In the genomic region with DNA sequence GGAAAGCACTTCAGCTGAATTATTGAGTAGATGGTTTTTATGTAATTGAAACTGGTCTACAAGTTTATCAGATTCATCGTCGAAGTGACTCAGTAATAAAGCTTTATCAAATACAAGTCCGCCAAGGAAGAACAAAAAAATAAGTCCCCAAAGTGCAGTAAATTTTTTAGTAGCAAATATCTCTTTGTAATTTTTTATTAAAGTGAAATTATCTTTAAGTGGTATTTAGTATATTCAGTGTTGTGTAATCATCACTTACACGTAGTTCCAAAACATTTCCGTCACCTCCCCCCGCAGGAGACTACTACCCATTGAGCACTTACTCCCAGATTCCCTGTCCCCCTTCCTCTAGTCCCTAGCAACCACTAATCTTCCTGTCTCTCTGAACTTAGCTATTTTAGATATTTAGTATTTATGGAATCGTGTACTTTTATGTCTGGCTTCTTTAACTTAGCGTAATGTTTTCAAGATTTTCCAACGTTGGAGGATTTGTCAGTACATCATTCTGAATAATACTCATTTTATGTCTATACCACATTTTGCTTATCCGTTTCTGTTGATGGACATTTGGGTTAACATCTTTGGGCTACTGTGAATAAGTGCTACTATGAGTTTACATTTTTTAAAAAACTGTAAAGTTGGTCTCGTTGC, we compare ENCODE assay signal across 8 cellular contexts. TPM values are rescaled to one million over a fixed set of nuclear protein-coding genes. Genes with fewer than 3 reads are reported as not detected.
A peak's percentile ranks its signal among the peaks of the same experiment; 100 is the strongest.
DNase-seq lines count a peak whose midpoint lies in the region; ATAC-seq, FAIRE-seq and TF ChIP-seq lines count a peak whose summit lies in the region.

No MANE protein-coding gene starts in this region.

- H3K27me3 Mint-ChIP-seq in activated CD4-positive, alpha-beta T cell treated with anti-CD3 and anti-CD28 coated beads, Interleukin-2, amount 10 ng/mL, durations not matched to agents 7 days and 5 days = no peaks in the 10 kb centered on the region
- H3K27me3 Mint-ChIP-seq in stimulated activated memory B cell treated with anti-CD40 and anti-IgM and Interleukin-4, amounts not matched to agents 10 μg/mL and 1 μg/mL and 100 μg/mL, for 72 hours = no peaks in the 10 kb centered on the region

- H3K4me1 Mint-ChIP-seq in activated CD4-positive, alpha-beta T cell treated with anti-CD3 and anti-CD28 coated beads, Interleukin-2, amount 10 ng/mL, durations not matched to agents 7 days and 5 days = peaks cover 49% of the 10 kb centered on the region
- H3K4me1 Mint-ChIP-seq in stimulated activated memory B cell treated with anti-CD40 and anti-IgM and Interleukin-4, amounts not matched to agents 10 μg/mL and 1 μg/mL and 100 μg/mL, for 72 hours = peaks cover 48% of the 10 kb centered on the region

- peaks cover 60% of the 10 kb centered on the region for H3K36me3 Mint-ChIP-seq in activated CD4-positive, alpha-beta T cell treated with anti-CD3 and anti-CD28 coated beads, Interleukin-2, amount 10 ng/mL, durations not matched to agents 7 days and 5 days (ENCODE audit: low read depth)
- H3K36me3 Mint-ChIP-seq in stimulated activated memory B cell treated with anti-CD40 and anti-IgM and Interleukin-4, amounts not matched to agents 10 μg/mL and 1 μg/mL and 100 μg/mL, for 72 hours = peaks cover 58% of the 10 kb centered on the region

- WGBS in body of pancreas, 2 donors = 0 to 1% methylated on average over 11 of the region's 11 CpGs

- no peaks in the 10 kb centered on the region for H3K9me3 Mint-ChIP-seq in activated CD4-positive, alpha-beta T cell treated with anti-CD3 and anti-CD28 coated beads, Interleukin-2, amount 10 ng/mL, durations not matched to agents 7 days and 5 days
- H3K9me3 Mint-ChIP-seq in stimulated activated memory B cell treated with anti-CD40 and anti-IgM and Interleukin-4, amounts not matched to agents 10 μg/mL and 1 μg/mL and 100 μg/mL, for 72 hours = no peaks in the 10 kb centered on the region

- TF ChIP-seq POLR2A in body of pancreas (IDR thresholded peaks at IDR 0.05) (peak in 1 of 3 donors; percentile 20), GM18505 (IDR thresholded peaks at IDR 0.05; ENCODE audit: borderline replicate concordance, extremely low read depth, insufficient read depth, insufficient read length) (no peak)

- H3K9me3 ChIP-seq in body of pancreas = no peaks in the 10 kb centered on the region
- no peaks in the 10 kb centered on the region for H3K9me3 ChIP-seq in keratinocyte (ENCODE audit: control insufficient read depth, low read depth, low read length)

- peak overlapping the region; percentile 99 for H3K9ac ChIP-seq in keratinocyte (ENCODE audit: control insufficient read depth, extremely low read depth, insufficient read depth, low read length)

- intact Hi-C loops in body of pancreas (cut with DNase I) = no loop called here

- ATAC-seq in body of pancreas (no peak), GM18505 (IDR thresholded peaks at IDR 0.05; ENCODE audit: unreplicated experiment) (no peak)
- no peak for ATAC-seq in stimulated activated memory B cell treated with anti-CD40 and anti-IgM and Interleukin-4, amounts not matched to agents 10 μg/mL and 1 μg/mL and 100 μg/mL, for 72 hours

- peak overlapping the region; percentile 100 for H3K27ac Mint-ChIP-seq in activated CD4-positive, alpha-beta T cell treated with anti-CD3 and anti-CD28 coated beads, Interleukin-2, amount 10 ng/mL, durations not matched to agents 7 days and 5 days
- H3K27ac Mint-ChIP-seq in stimulated activated memory B cell treated with anti-CD40 and anti-IgM and Interleukin-4, amounts not matched to agents 10 μg/mL and 1 μg/mL and 100 μg/mL, for 72 hours = peak overlapping the region; percentile 96

- H3K4me1 ChIP-seq in body of pancreas (peaks cover 48% of the 10 kb centered on the region), keratinocyte (ENCODE audit: control insufficient read depth, extremely low read depth, insufficient read depth, low read length) (peaks cover 45% of the 10 kb centered on the region)

- peaks cover 64% of the 10 kb centered on the region for H3K79me2 ChIP-seq in keratinocyte (ENCODE audit: control insufficient read depth, insufficient read depth, low read length)

- no peak for FAIRE-seq in keratinocyte (lab: Jason Lieb, UNC)

- dilution Hi-C loops in keratinocyte (cut with MboI; ENCODE audit: extremely low pct_ligation_motif_present, low sequenced_read_pairs) = no loop called here

- TF ChIP-seq CTCF in body of pancreas (IDR thresholded peaks at IDR 0.05) (no peak), keratinocyte (optimal IDR thresholded peaks at IDR 0.05 in 1 of 3, IDR thresholded peaks at IDR 0.05 in 1 of 3, conservative IDR thresholded peaks at IDR 0.05 in 1 of 3; ENCODE audit: extremely low read depth in 1 of 3, insufficient read depth in 2 of 3, low read length in 3 of 3) (no peak)

- no peaks in the 10 kb centered on the region for H3K9me1 ChIP-seq in keratinocyte (ENCODE audit: control insufficient read depth, extremely low read depth, insufficient read depth, low read length)

- H3K4me3 ChIP-seq in body of pancreas (peak overlapping the region; percentile 68 to 75), keratinocyte (ENCODE audit: control insufficient read depth in 2 of 3, extremely low read depth in 1 of 3, insufficient read depth in 2 of 3, low read depth in 1 of 3, low read length in 3 of 3) (peak overlapping the region; percentile 83 to 100 (median 99))

- peak overlapping the region; percentile 29 for H3K4me2 ChIP-seq in keratinocyte (ENCODE audit: control insufficient read depth, extremely low read depth, insufficient read depth, low read depth, low read length)

- H3K27ac ChIP-seq in body of pancreas = peak overlapping the region; percentile 95 to 99 (median 98)
- peak overlapping the region; percentile 99 for H3K27ac ChIP-seq in keratinocyte (ENCODE audit: control insufficient read depth, insufficient read depth, low read length)

- H3K4me3 Mint-ChIP-seq in activated CD4-positive, alpha-beta T cell treated with anti-CD3 and anti-CD28 coated beads, Interleukin-2, amount 10 ng/mL, durations not matched to agents 7 days and 5 days = peak overlapping the region; percentile 98
- peak overlapping the region; percentile 91 for H3K4me3 Mint-ChIP-seq in stimulated activated memory B cell treated with anti-CD40 and anti-IgM and Interleukin-4, amounts not matched to agents 10 μg/mL and 1 μg/mL and 100 μg/mL, for 72 hours

- CTCF ChIA-PET in activated CD4-positive, alpha-beta T cell treated with anti-CD3 and anti-CD28 coated beads, Interleukin-2, amount 10 ng/mL, durations not matched to agents 7 days and 5 days (lab: Charles Lee) = interaction anchor here (0.5 to 1.3 kb wide), 4 partner anchors 13 to 39 kb away, joined by 3 to 6 read pairs (median 4); no protein-coding TSS in a partner anchor

- DNase-seq in activated CD4-positive, alpha-beta T cell treated with anti-CD3 and anti-CD28 coated beads, Interleukin-2, amount 10 ng/mL, durations not matched to agents 7 days and 5 days = peak; percentile 39
- DNase-seq in activated CD4-positive, alpha-beta T cell treated with anti-CD3 and anti-CD28 coated beads, Interleukin-2, amount 50 U/mL, for 1 hour = no peak
- DNase-seq in NCI-H82 treated with DMSO at 0.1 percent for 48 hours (lab: John Stamatoyannopoulos, UW; ENCODE audit: unreplicated experiment) (peak; percentile 27), body of pancreas (peak; percentile 41 to 68 (median 52)), keratinocyte (ENCODE audit: low read depth, low spot score) (no peak), KG1 (lab: John Stamatoyannopoulos, UW) (no peak)

- H2AFZ ChIP-seq in keratinocyte (ENCODE audit: control insufficient read depth, low read length) = no peak overlapping the region

- POLR2A ChIA-PET in activated CD4-positive, alpha-beta T cell treated with anti-CD3 and anti-CD28 coated beads, Interleukin-2, amount 10 ng/mL, durations not matched to agents 7 days and 5 days (lab: Charles Lee) = interaction anchor here (0.6 kb wide), 1 partner anchor 154 kb away, joined by 3 read pairs; no protein-coding TSS in a partner anchor

- peaks cover 8% of the 10 kb centered on the region in 2 donors for H3K36me3 ChIP-seq in body of pancreas (replicated peaks in 1 of 2; ENCODE audit: insufficient read depth in 1 of 2, low read depth in 2 of 2)
- peaks cover 9 to 44% of the 10 kb centered on the region in 2 experiments for H3K36me3 ChIP-seq in keratinocyte (ENCODE audit: control insufficient read depth in 2 of 2, extremely low read depth in 1 of 2, insufficient read depth in 2 of 2, low read length in 2 of 2)

- no peaks in the 10 kb centered on the region for H3K27me3 ChIP-seq in body of pancreas
- H3K27me3 ChIP-seq in keratinocyte (ENCODE audit: control insufficient read depth, extremely low read depth, insufficient read depth, low read length) = no peaks in the 10 kb centered on the region

- H4K20me1 ChIP-seq in keratinocyte (ENCODE audit: control insufficient read depth, extremely low read depth, insufficient read depth, low read length) = peaks cover 56% of the 10 kb centered on the region

RNA-seq across cellular contexts. Expression of a gene that starts 1.1 kb away (rescaled TPM):
- 100 to 1,000 TPM; 394 to 441 TPM for total RNA-seq in activated CD4-positive, alpha-beta T cell treated with anti-CD3 and anti-CD28 coated beads, Interleukin-2, amount 10 ng/mL, durations not matched to agents 7 days and 5 days
- 100 to 1,000 TPM in 1 of 2 donors, 10 to 100 TPM in 1; 86.4 to 113 TPM for total RNA-seq in body of pancreas
- polyA plus RNA-seq in keratinocyte = 194 to 481 TPM (median 398 TPM) in 3 replicates
- 153 TPM for polyA plus RNA-seq in keratinocyte (2011; ENCODE audit: low read depth)
- polyA plus RNA-seq in keratinocyte (2011; cell fraction: cytosol; rRNA removed) = 246 and 325 TPM in 2 replicates
- polyA plus RNA-seq in keratinocyte (2011; cell fraction: nucleus; rRNA removed) = 255 and 329 TPM in 2 replicates
- 149 and 383 TPM in 2 replicates for polyA plus RNA-seq in keratinocyte (2012; ENCODE audit: low replicate concordance)
- 45.9 to 202 TPM (median 113 TPM) in 3 replicates for polyA minus RNA-seq in keratinocyte
- polyA minus RNA-seq in keratinocyte (2011; cell fraction: cytosol; rRNA and poly(A)+ RNA removed) = 38.2 TPM
- 63.2 and 99.1 TPM in 2 replicates for polyA minus RNA-seq in keratinocyte (2011; cell fraction: nucleus; rRNA and poly(A)+ RNA removed)

RNA-seq across cellular contexts. Expression of a gene that starts 48.0 kb away (rescaled TPM):
- total RNA-seq in activated CD4-positive, alpha-beta T cell treated with anti-CD3 and anti-CD28 coated beads, Interleukin-2, amount 10 ng/mL, durations not matched to agents 7 days and 5 days = 100 to 1,000 TPM in 1 of 2 experiments, 10 to 100 TPM in 1; 99.1 to 114 TPM
- 10 to 100 TPM; 11.9 to 16.2 TPM for total RNA-seq in body of pancreas
- 16.1 to 28.4 TPM (median 24.4 TPM) in 3 replicates for polyA plus RNA-seq in keratinocyte
- polyA plus RNA-seq in keratinocyte (2011; ENCODE audit: low read depth) = 28.7 TPM
- 19.3 and 33.2 TPM in 2 replicates for polyA plus RNA-seq in keratinocyte (2011; cell fraction: cytosol; rRNA removed)
- 44.1 and 53.0 TPM in 2 replicates for polyA plus RNA-seq in keratinocyte (2011; cell fraction: nucleus; rRNA removed)
- 25.6 and 26.2 TPM in 2 replicates for polyA plus RNA-seq in keratinocyte (2012; ENCODE audit: low replicate concordance)
- polyA minus RNA-seq in keratinocyte = 11.6 to 19.2 TPM (median 13.8 TPM) in 3 replicates
- 9.2 TPM for polyA minus RNA-seq in keratinocyte (2011; cell fraction: cytosol; rRNA and poly(A)+ RNA removed)
- 12.9 and 26.6 TPM in 2 replicates for polyA minus RNA-seq in keratinocyte (2011; cell fraction: nucleus; rRNA and poly(A)+ RNA removed)

Comparison
In these comparisons a context has a peak if more than half of its experiments do, and no peak if none do; other contexts are left out.
1. DNase-seq: peak in activated CD4-positive, alpha-beta T cell treated with anti-CD3 and anti-CD28 coated beads, Interleukin-2, amount 10 ng/mL, durations not matched to agents 7 days and 5 days (single experiment), NCI-H82 treated with DMSO at 0.1 percent for 48 hours (single experiment) and body of pancreas (4 of 4); none in activated CD4-positive, alpha-beta T cell treated with anti-CD3 and anti-CD28 coated beads, Interleukin-2, amount 50 U/mL, for 1 hour (single experiment), keratinocyte (single experiment) and KG1 (single experiment).
2. RNA of a gene that starts 48.0 kb away (total RNA-seq): 99.1 to 114 TPM in activated CD4-positive, alpha-beta T cell treated with anti-CD3 and anti-CD28 coated beads, Interleukin-2, amount 10 ng/mL, durations not matched to agents 7 days and 5 days; 11.9 to 16.2 TPM in body of pancreas; every median in the first group is over 4 times any median in the second.